Comparison of ENCODE assay signal across 10 cellular contexts in the genomic region with DNA sequence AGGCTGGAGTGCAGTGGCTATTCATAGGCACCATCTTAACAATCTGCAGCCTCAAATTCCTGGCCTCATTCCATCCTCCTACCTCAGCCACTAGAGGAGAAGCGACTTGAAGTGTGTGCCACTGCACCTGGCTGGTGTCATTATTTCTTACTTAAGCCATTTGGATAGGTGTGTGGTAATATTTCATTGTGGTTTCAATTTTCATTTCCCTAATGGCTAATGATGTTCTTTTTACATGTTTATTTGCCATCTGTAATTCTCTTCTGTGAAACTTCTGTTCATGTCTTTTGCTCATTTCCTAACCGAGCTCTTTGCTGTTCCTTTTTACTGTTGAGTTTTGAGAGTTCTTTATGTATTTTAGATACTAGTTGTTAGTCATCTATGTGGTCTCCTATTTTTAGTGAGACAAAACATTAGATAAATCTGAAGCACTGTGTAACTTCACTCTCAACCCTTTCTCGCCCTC.
A peak's percentile ranks its signal among the peaks of the same experiment; 100 is the strongest.
DNase-seq lines count a peak whose midpoint lies in the region; ATAC-seq and TF ChIP-seq lines count a peak whose summit lies in the region.
"Had no signal": no experiment of that assay in that cellular context is flagged by ENCODE, and none has a peak within 500 bp of the region (broad histone marks: within the 10 kb centered on the region; RNA-seq: fewer than 3 reads in every experiment).

No MANE protein-coding gene starts in this region.

- no peaks in the 10 kb centered on the region for H4K20me1 ChIP-seq in OCI-LY1 (ENCODE audit: insufficient read depth, low read length)

- H3K4me2 ChIP-seq in OCI-LY1 (ENCODE audit: low read length), result no peak overlapping the region

- H3K4me1 Mint-ChIP-seq in CD4-positive, CD25-positive, alpha-beta regulatory T cell, result peaks cover 15 to 32% (median 22%) of the 10 kb centered on the region in 4 donors
- H3K4me1 Mint-ChIP-seq in progenitor cell of endocrine pancreas (ENCODE audit: low read depth), result peaks cover 2% of the 10 kb centered on the region

- peaks cover 9% of the 10 kb centered on the region for H3K36me3 Mint-ChIP-seq in CD4-positive, CD25-positive, alpha-beta regulatory T cell
- H3K36me3 Mint-ChIP-seq in progenitor cell of endocrine pancreas (ENCODE audit: insufficient read depth), result peaks cover 1% of the 10 kb centered on the region

- peaks cover 2% of the 10 kb centered on the region for H3K36me3 ChIP-seq in CD4-positive, CD25-positive, alpha-beta regulatory T cell (ENCODE audit: control insufficient read depth, insufficient read depth, low read length)
- H3K36me3 ChIP-seq in OCI-LY1 (ENCODE audit: insufficient read depth, low read length), result peaks cover 4% of the 10 kb centered on the region; the same call in 1 of the 2 replicates
- H3K36me3 ChIP-seq: right lobe of liver had no signal

- TF ChIP-seq CTCF in OCI-LY1 (IDR thresholded peaks at IDR 0.05; ENCODE audit: low read length), result no peak
- TF ChIP-seq CTCF in progenitor cell of endocrine pancreas (IDR thresholded peaks at IDR 0.05; ENCODE audit: unreplicated experiment), result no peak

- no peak overlapping the region for H3K4me3 Mint-ChIP-seq in CD4-positive, CD25-positive, alpha-beta regulatory T cell
- no peak overlapping the region for H3K4me3 Mint-ChIP-seq in progenitor cell of endocrine pancreas (ENCODE audit: low read depth)

- H3K9me2 ChIP-seq in OCI-LY1 (ENCODE audit: low read depth, low read length), result no peaks in the 10 kb centered on the region

- H3K4me1 ChIP-seq in CD4-positive, CD25-positive, alpha-beta regulatory T cell (ENCODE audit: control insufficient read depth, insufficient read depth, low read length, poor library complexity, severe bottlenecking), result no peaks in the 10 kb centered on the region
- peaks cover 22% of the 10 kb centered on the region for H3K4me1 ChIP-seq in OCI-LY1 (ENCODE audit: insufficient read depth, low read length, severe bottlenecking)
- H3K4me1 ChIP-seq: right lobe of liver had no signal

- no peak overlapping the region for H3K4me3 ChIP-seq in CD4-positive, CD25-positive, alpha-beta regulatory T cell (ENCODE audit: low read depth, low read length)
- H3K4me3 ChIP-seq in OCI-LY1 (ENCODE audit: low read depth, low read length, poor library complexity, severe bottlenecking), result no peak overlapping the region
- H3K4me3 ChIP-seq: right lobe of liver had no signal

- no peaks in the 10 kb centered on the region for H3K9me3 ChIP-seq in CD4-positive, CD25-positive, alpha-beta regulatory T cell (ENCODE audit: control insufficient read depth in 2 of 2, low read length in 2 of 2)
- no peaks in the 10 kb centered on the region for H3K9me3 ChIP-seq in OCI-LY1 (ENCODE audit: low read length)
- H3K9me3 ChIP-seq: right lobe of liver had no signal

- no peaks in the 10 kb centered on the region for H3K27me3 Mint-ChIP-seq in CD4-positive, CD25-positive, alpha-beta regulatory T cell
- no peaks in the 10 kb centered on the region for H3K27me3 Mint-ChIP-seq in progenitor cell of endocrine pancreas

- no peak for DNase-seq in CD4-positive, CD25-positive, alpha-beta regulatory T cell
- DNase-seq in NCI-H146 treated with DMSO at 0.1 percent for 48 hours (lab: John Stamatoyannopoulos, UW; ENCODE audit: unreplicated experiment) (no peak), progenitor cell of endocrine pancreas (ENCODE audit: low spot score, unreplicated experiment) (no peak), nucleus accumbens (lab: John Stamatoyannopoulos, UW) (no peak), SKM-1 (lab: John Stamatoyannopoulos, UW; ENCODE audit: unreplicated experiment) (no peak)
- DNase-seq: head of caudate nucleus, right lobe of liver had no signal

- H3K79me2 ChIP-seq in OCI-LY1 (ENCODE audit: insufficient read depth, low read length), result peaks cover 23% of the 10 kb centered on the region

- H3K27me3 ChIP-seq in CD4-positive, CD25-positive, alpha-beta regulatory T cell (ENCODE audit: control insufficient read depth, insufficient read depth, low read length), result no peaks in the 10 kb centered on the region
- no peaks in the 10 kb centered on the region for H3K27me3 ChIP-seq in OCI-LY1 (ENCODE audit: insufficient read depth, low read length)
- H3K27me3 ChIP-seq: right lobe of liver had no signal

- H3F3A ChIP-seq in OCI-LY1 (ENCODE audit: insufficient read depth, low read length), result no peaks in the 10 kb centered on the region

- no peak overlapping the region for H3K9ac ChIP-seq in OCI-LY1 (ENCODE audit: low read length)

- no peak for ATAC-seq in CD4-positive, CD25-positive, alpha-beta regulatory T cell (ENCODE audit: low read depth in 2 of 2)
- ATAC-seq in GM18870 (IDR thresholded peaks at IDR 0.05; ENCODE audit: unreplicated experiment) (peak; percentile 65), HG02973 (IDR thresholded peaks at IDR 0.05; ENCODE audit: unreplicated experiment) (peak; percentile 59)
- ATAC-seq: right lobe of liver had no signal

- no peak overlapping the region for H3K27ac ChIP-seq in CD4-positive, CD25-positive, alpha-beta regulatory T cell (ENCODE audit: insufficient read depth, low read length, poor library complexity, severe bottlenecking)
- peak overlapping the region; percentile 28 for H3K27ac ChIP-seq in OCI-LY1 (ENCODE audit: low read depth, low read length, poor library complexity, severe bottlenecking)
- H3K27ac ChIP-seq: right lobe of liver had no signal

- no peak overlapping the region for H2AFZ ChIP-seq in OCI-LY1 (ENCODE audit: low read length)

- H3K9me3 Mint-ChIP-seq in CD4-positive, CD25-positive, alpha-beta regulatory T cell, result no peaks in the 10 kb centered on the region
- no peaks in the 10 kb centered on the region for H3K9me3 Mint-ChIP-seq in progenitor cell of endocrine pancreas (ENCODE audit: low read depth)

- H3K27ac Mint-ChIP-seq in CD4-positive, CD25-positive, alpha-beta regulatory T cell, result peak overlapping the region in 2 of 3 donors; percentile 43 to 52
- no peak overlapping the region for H3K27ac Mint-ChIP-seq in progenitor cell of endocrine pancreas

Comparison
In these comparisons a context has a peak if more than half of its experiments do, and no peak if none do; other contexts are left out.
1. ATAC-seq: peak in GM18870 (single experiment) and HG02973 (single experiment); none in CD4-positive, CD25-positive, alpha-beta regulatory T cell (0 of 2).